Comparison of ENCODE assay signal across 8 cellular contexts in genomic region chr3:136042608-136043221, GRCh38.
DNase-seq lines count a peak whose midpoint lies in the region; ATAC-seq lines count a peak whose summit lies in the region.

No MANE protein-coding gene starts in this region.

- ATAC-seq in HG02973 (IDR thresholded peaks at IDR 0.05; ENCODE audit: unreplicated experiment) (no peak), HG02623 (IDR thresholded peaks at IDR 0.05; ENCODE audit: unreplicated experiment) (no peak), HG02870 (IDR thresholded peaks at IDR 0.05; ENCODE audit: unreplicated experiment) (no peak)

- DNase-seq in Caki2 (ENCODE audit: low read depth) (peak; percentile 28), HT1080 (ENCODE audit: low read depth) (peak; percentile 66), NOMO-1 treated with DMSO at 0.1 percent for 48 hours (lab: John Stamatoyannopoulos, UW; ENCODE audit: unreplicated experiment) (peak; percentile 57), dermis microvascular lymphatic vessel endothelial cell (ENCODE audit: low read depth in 2 of 2) (peak; percentile 38 to 70), medulla oblongata (ENCODE audit: extremely low spot score) (peak; percentile 74)

- in situ Hi-C loops in Caki2 (cut with HindIII; ENCODE audit: low pct_unique_long_range_greater_than_20kb, low sequenced_read_pairs) = no loop called here
